ENCODE assay signal across 24 cellular contexts in genomic region chr18:59681521-59682004, GRCh38. TPM values are rescaled to one million over a fixed set of nuclear protein-coding genes. Genes with fewer than 3 reads are reported as not detected.
DNase-seq lines count a peak whose midpoint lies in the region; ATAC-seq lines count a peak whose summit lies in the region.
"Had no signal": no experiment of that assay in that cellular context is flagged by ENCODE, and none has a peak within 500 bp of the region (broad histone marks: within the 10 kb centered on the region; RNA-seq: fewer than 3 reads in every experiment).

No MANE protein-coding gene starts in this region.

- no peaks in the 10 kb centered on the region for H3K9me3 Mint-ChIP-seq in activated naive CD4-positive, alpha-beta T cell treated with anti-CD3 and anti-CD28 coated beads, Interleukin-2, amount 50 U/mL, for 72 hours
- H3K9me3 Mint-ChIP-seq: activated naive CD4-positive, alpha-beta T cell treated with anti-CD3 and anti-CD28 coated beads, Interleukin-2, amount 10 ng/mL, durations not matched to agents 7 days and 5 days; IgD-negative memory B cell; neural crest cell had no signal

- ATAC-seq in activated naive CD4-positive, alpha-beta T cell treated with anti-CD3 and anti-CD28 coated beads, Interleukin-2, amount 50 U/mL, for 72 hours: no peak
- ATAC-seq in HG02571 (IDR thresholded peaks at IDR 0.05; ENCODE audit: unreplicated experiment): no peak

- no peaks in the 10 kb centered on the region for H3K36me3 ChIP-seq in muscle layer of colon (ENCODE audit: insufficient read depth, low read length)
- H3K36me3 ChIP-seq: BLaER1 treated with 17β-estradiol and CSF1 and Interleukin-3, amounts not matched to agents 10 nM and 100 nM; left ventricle myocardium inferior; prostate gland; vagina had no signal

- H3K27ac Mint-ChIP-seq in activated naive CD4-positive, alpha-beta T cell treated with anti-CD3 and anti-CD28 coated beads, Interleukin-2, amount 50 U/mL, for 72 hours: no peak overlapping the region
- H3K27ac Mint-ChIP-seq: activated naive CD4-positive, alpha-beta T cell treated with anti-CD3 and anti-CD28 coated beads, Interleukin-2, amount 10 ng/mL, durations not matched to agents 7 days and 5 days; IgD-negative memory B cell had no signal

- H3K4me1 ChIP-seq in muscle layer of colon (ENCODE audit: insufficient read depth, low read length): peaks cover 86% of the 10 kb centered on the region
- H3K4me1 ChIP-seq: BLaER1 treated with 17β-estradiol and CSF1 and Interleukin-3, amounts not matched to agents 10 nM and 100 nM; Caco-2; prostate gland; vagina had no signal

- no peaks in the 10 kb centered on the region for H3K9me3 ChIP-seq in muscle layer of colon (ENCODE audit: low read length)
- H3K9me3 ChIP-seq: BLaER1 treated with 17β-estradiol and CSF1 and Interleukin-3, amounts not matched to agents 10 nM and 100 nM; Caco-2; left ventricle myocardium inferior; prostate gland; vagina had no signal

- no peaks in the 10 kb centered on the region for H3K27me3 ChIP-seq in muscle layer of colon (ENCODE audit: control insufficient read depth in 1 of 2, insufficient read depth in 2 of 2, low read length in 2 of 2)
- H3K27me3 ChIP-seq: BLaER1 treated with 17β-estradiol and CSF1 and Interleukin-3, amounts not matched to agents 10 nM and 100 nM; vagina had no signal

- H3K36me3 Mint-ChIP-seq in activated naive CD4-positive, alpha-beta T cell treated with anti-CD3 and anti-CD28 coated beads, Interleukin-2, amount 50 U/mL, for 72 hours: no peaks in the 10 kb centered on the region
- H3K36me3 Mint-ChIP-seq: activated naive CD4-positive, alpha-beta T cell treated with anti-CD3 and anti-CD28 coated beads, Interleukin-2, amount 10 ng/mL, durations not matched to agents 7 days and 5 days; IgD-negative memory B cell had no signal

- peak overlapping the region; percentile 55 for H3K27ac ChIP-seq in muscle layer of colon (ENCODE audit: low read depth, low read length)
- H3K27ac ChIP-seq: BLaER1 treated with 17β-estradiol and CSF1 and Interleukin-3, amounts not matched to agents 10 nM and 100 nM; coronary artery; left ventricle myocardium inferior; prostate gland; vagina had no signal

- DNase-seq in ELF-1 (ENCODE audit: low read depth, low spot score) (peak; percentile 65), NCI-H128 (lab: John Stamatoyannopoulos, UW; ENCODE audit: unreplicated experiment) (peak; percentile 40), NCI-H82 (lab: John Stamatoyannopoulos, UW) (peak; percentile 74), NK-92 (lab: John Stamatoyannopoulos, UW; ENCODE audit: unreplicated experiment) (no peak)
- DNase-seq in activated T-cell treated with anti-CD3 and anti-CD28 coated beads, Interleukin-2, amount 50 U/mL, for 48 hours: no peak
- no peak for DNase-seq in activated naive CD4-positive, alpha-beta T cell treated with anti-CD3 and anti-CD28 coated beads, Interleukin-2, amount 50 U/mL, for 72 hours (ENCODE audit: low spot score in 2 of 2)
- DNase-seq: activated CD4-positive, alpha-beta T cell treated with anti-CD3 and anti-CD28 coated beads for 48 hours; activated naive CD4-positive, alpha-beta T cell treated with anti-CD3 and anti-CD28 coated beads, Interleukin-2, amount 10 ng/mL, durations not matched to agents 7 days and 5 days; Caco-2; GOT3; left ventricle myocardium inferior; midbrain; NCI-H446 treated with DMSO at 0.1 percent for 48 hours; OCI-M1; Right ventricle myocardium superior; stimulated activated CD4-positive, alpha-beta T cell treated with anti-CD3 and anti-CD28 coated beads, Interleukin-1b, Interleukin-23, amount 100 ng/mL, for 48 hours had no signal

- H3K4me3 ChIP-seq in muscle layer of colon (ENCODE audit: low read depth in 1 of 2, low read length in 2 of 2): no peak overlapping the region
- H3K4me3 ChIP-seq: BLaER1 treated with 17β-estradiol and CSF1 and Interleukin-3, amounts not matched to agents 10 nM and 100 nM; coronary artery; left ventricle myocardium inferior; prostate gland; vagina had no signal

- peak overlapping the region; percentile 28 for H3K9ac ChIP-seq in muscle layer of colon (ENCODE audit: low read length)
- H3K9ac ChIP-seq: BLaER1 treated with 17β-estradiol and CSF1 and Interleukin-3, amounts not matched to agents 10 nM and 100 nM had no signal

RNA-seq across cellular contexts. Expression of gene CCBE1, which starts 15.7 kb away (rescaled TPM):
- total RNA-seq in activated naive CD4-positive, alpha-beta T cell treated with anti-CD3 and anti-CD28 coated beads, Interleukin-2, amount 50 U/mL, for 72 hours: under 1 TPM; 0.08 to 0.27 TPM

Comparison
In these comparisons a context has a peak if more than half of its experiments do, and no peak if none do; other contexts are left out.
1. DNase-seq: peak in ELF-1 (single experiment), NCI-H128 (single experiment) and NCI-H82 (single experiment); none in NK-92 (single experiment), activated T-cell treated with anti-CD3 and anti-CD28 coated beads, Interleukin-2, amount 50 U/mL, for 48 hours (0 of 2) and activated naive CD4-positive, alpha-beta T cell treated with anti-CD3 and anti-CD28 coated beads, Interleukin-2, amount 50 U/mL, for 72 hours (0 of 2).